In genomic region chr19:50739132-50739746, GRCh38 we compare ENCODE assay signal across 17 cellular contexts. TPM values are rescaled to one million over a fixed set of nuclear protein-coding genes. Genes with fewer than 3 reads are reported as not detected.
DNase-seq lines count a peak whose midpoint lies in the region; ATAC-seq and TF ChIP-seq lines count a peak whose summit lies in the region.
"Had no signal": no experiment of that assay in that cellular context is flagged by ENCODE, and none has a peak within 500 bp of the region (broad histone marks: within the 10 kb centered on the region; RNA-seq: fewer than 3 reads in every experiment).

No MANE protein-coding gene starts in this region.

- no peak overlapping the region for H3K4me3 ChIP-seq in BLaER1
- H3K4me3 ChIP-seq in SK-N-MC: peak overlapping the region; percentile 75
- H3K4me3 ChIP-seq in osteoblast (ENCODE audit: insufficient read depth, low read length): no peak overlapping the region
- no peak overlapping the region for H3K4me3 ChIP-seq in ascending aorta
- H3K4me3 ChIP-seq: GM12878 had no signal

- H3K27me3 ChIP-seq in BLaER1 (no peaks in the 10 kb centered on the region), osteoblast (ENCODE audit: insufficient read depth, low read length) (peaks cover 22% of the 10 kb centered on the region), ascending aorta (no peaks in the 10 kb centered on the region)

- no peak for ATAC-seq in HG02763 (IDR thresholded peaks at IDR 0.05; ENCODE audit: unreplicated experiment)
- ATAC-seq: GM12878, HepG2 had no signal

- POLR2A ChIA-PET in HEK293T (lab: Yijun Ruan, JAX): no interaction called here

- intact Hi-C loops in ascending aorta (cut with DNase I): no loop called here

- no peak overlapping the region for H3K27ac ChIP-seq in BLaER1
- peak overlapping the region; percentile 99 for H3K27ac ChIP-seq in SK-N-MC
- H3K27ac ChIP-seq in osteoblast (ENCODE audit: low read depth, low read length): no peak overlapping the region
- H3K27ac ChIP-seq in ascending aorta: no peak overlapping the region

- no peaks in the 10 kb centered on the region for H3K36me3 ChIP-seq in BLaER1
- H3K36me3 ChIP-seq in SK-N-MC (ENCODE audit: insufficient read depth, low read length): no peaks in the 10 kb centered on the region
- no peaks in the 10 kb centered on the region for H3K36me3 ChIP-seq in osteoblast (ENCODE audit: insufficient read depth, low read length)
- no peaks in the 10 kb centered on the region for H3K36me3 ChIP-seq in ascending aorta

- DNase-seq in HEK293T (ENCODE audit: extremely low spot score) (no peak), SK-N-MC (ENCODE audit: low read depth, low spot score) (peak; percentile 81), osteoblast (ENCODE audit: insufficient read length, low spot score, missing footprints) (peak; percentile 73), ascending aorta (ENCODE audit: low spot score in 2 of 2) (no peak)
- DNase-seq in effector CD8-positive, alpha-beta T cell (lab: John Stamatoyannopoulos, UW): no peak
- DNase-seq: AML-193; C1 segment of cervical spinal cord; Calu3; CD4-positive, alpha-beta T cell; DMS79; GOT3 had no signal

- H2AFZ ChIP-seq in osteoblast (ENCODE audit: low read length): no peak overlapping the region

- H3K4me2 ChIP-seq in BLaER1 (peak overlapping the region; percentile 11; the same call in 1 of the 2 replicates), osteoblast (ENCODE audit: insufficient read depth, low read length) (no peak overlapping the region)

- H3K4me1 ChIP-seq in BLaER1 (peaks cover 20% of the 10 kb centered on the region), osteoblast (ENCODE audit: insufficient read depth, low read length) (no peaks in the 10 kb centered on the region), ascending aorta (no peaks in the 10 kb centered on the region)

- H3K9ac ChIP-seq in BLaER1: no peak overlapping the region
- H3K9ac ChIP-seq in SK-N-MC (ENCODE audit: insufficient read length): peak overlapping the region; percentile 77

- H3K9me3 ChIP-seq in BLaER1: no peaks in the 10 kb centered on the region
- H3K9me3 ChIP-seq in SK-N-MC (ENCODE audit: low read depth, low read length): no peaks in the 10 kb centered on the region
- H3K9me3 ChIP-seq in osteoblast (ENCODE audit: low read depth, low read length): no peaks in the 10 kb centered on the region
- no peaks in the 10 kb centered on the region for H3K9me3 ChIP-seq in ascending aorta

- TF ChIP-seq CTCF in osteoblast (IDR thresholded peaks at IDR 0.05; ENCODE audit: extremely low read depth, low read depth, low read length) (no peak), ascending aorta (IDR thresholded peaks at IDR 0.05) (no peak)

- no peaks in the 10 kb centered on the region for H4K20me1 ChIP-seq in BLaER1
- H4K20me1 ChIP-seq in osteoblast (ENCODE audit: insufficient read depth, low read length): no peaks in the 10 kb centered on the region

- CTCF ChIA-PET in HEK293T (lab: Yijun Ruan, JAX): no interaction called here

- no peaks in the 10 kb centered on the region for H3K79me2 ChIP-seq in osteoblast (ENCODE audit: insufficient read depth, low read length)

TF ChIP-seq in HEK293T, 16 proteins besides CTCF, POLR2A, EP300 and RAD21:
- TF ChIP-seq, protein P1, sequence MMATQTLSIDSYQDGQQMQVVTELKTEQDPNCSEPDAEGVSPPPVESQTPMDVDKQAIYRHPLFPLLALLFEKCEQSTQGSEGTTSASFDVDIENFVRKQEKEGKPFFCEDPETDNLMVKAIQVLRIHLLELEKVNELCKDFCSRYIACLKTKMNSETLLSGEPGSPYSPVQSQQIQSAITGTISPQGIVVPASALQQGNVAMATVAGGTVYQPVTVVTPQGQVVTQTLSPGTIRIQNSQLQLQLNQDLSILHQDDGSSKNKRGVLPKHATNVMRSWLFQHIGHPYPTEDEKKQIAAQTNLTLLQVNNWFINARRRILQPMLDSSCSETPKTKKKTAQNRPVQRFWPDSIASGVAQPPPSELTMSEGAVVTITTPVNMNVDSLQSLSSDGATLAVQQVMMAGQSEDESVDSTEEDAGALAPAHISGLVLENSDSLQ (IDR thresholded peaks at IDR 0.05): peak; percentile 49; the same call in 1 of the 2 replicates
- no peak for TF ChIP-seq LEF1 (IDR thresholded peaks at IDR 0.05; ENCODE audit: borderline replicate concordance)

RNA-seq across cellular contexts. Expression of gene CLEC11A, which starts 16.1 kb away (rescaled TPM):
- total RNA-seq in osteoblast (19.7 and 23.5 TPM in 2 replicates), ascending aorta (not detected)
- total RNA-seq: GM12878, HepG2 had no signal

RNA-seq across cellular contexts. Expression of gene SHANK1, which starts 19.6 kb away (rescaled TPM):
- total RNA-seq in osteoblast: 0.88 and 1.1 TPM in 2 replicates
- 1.3 TPM for total RNA-seq in ascending aorta
- total RNA-seq: Calu3; CD4-positive, alpha-beta T cell; GM12878; HepG2 had no signal

RNA-seq across cellular contexts. Expression of gene GPR32, which starts 31.0 kb away (rescaled TPM):
- total RNA-seq in osteoblast (not detected in 2 replicates), ascending aorta (not detected)
- total RNA-seq: Calu3; CD4-positive, alpha-beta T cell; G401; GM12878; H9; HepG2 had no signal

RNA-seq across cellular contexts. Expression of gene ACP4, which starts 51.0 kb away (rescaled TPM):
- total RNA-seq in osteoblast (not detected in 2 replicates), ascending aorta (not detected)
- total RNA-seq: Calu3; CD4-positive, alpha-beta T cell; G401; GM12878; H9; HepG2 had no signal

Comparison
In these comparisons a context has a peak if more than half of its experiments do, and no peak if none do; other contexts are left out.
1. DNase-seq: peak in SK-N-MC (single experiment) and osteoblast (single experiment); none in HEK293T (single experiment), effector CD8-positive, alpha-beta T cell (single experiment) and ascending aorta (0 of 2).
2. RNA of gene CLEC11A, which starts 16.1 kb away (total RNA-seq): 19.7 to 23.5 TPM in osteoblast; not detected in ascending aorta (single experiment); every median in the first group is over 10 times any median in the second.